ENCODE assay signal across 17 cellular contexts in genomic region chr13:99165753-99166587, GRCh38.
"Had no signal": no experiment of that assay in that cellular context is flagged by ENCODE, and none has a peak within 500 bp of the region (broad histone marks: within the 10 kb centered on the region; RNA-seq: fewer than 3 reads in every experiment).

No MANE protein-coding gene starts in this region.

- H3K36me3 Mint-ChIP-seq: activated naive CD4-positive, alpha-beta T cell treated with anti-CD3 and anti-CD28 coated beads, Interleukin-2, amount 10 ng/mL, durations not matched to agents 7 days and 5 days; naive B cell; WTC11 had no signal

- H3K4me3 Mint-ChIP-seq: activated naive CD4-positive, alpha-beta T cell treated with anti-CD3 and anti-CD28 coated beads, Interleukin-2, amount 10 ng/mL, durations not matched to agents 7 days and 5 days; endodermal cell; naive B cell; WTC11 had no signal

- H3K27ac Mint-ChIP-seq: activated naive CD4-positive, alpha-beta T cell treated with anti-CD3 and anti-CD28 coated beads, Interleukin-2, amount 10 ng/mL, durations not matched to agents 7 days and 5 days; endodermal cell; WTC11 had no signal

- DNase-seq: activated CD4-positive, alpha-beta T cell treated with anti-CD3 and anti-CD28 coated beads, Interleukin-2, amount 50 U/mL, for 4 hours; activated effector memory CD4-positive, alpha-beta T cell treated with anti-CD3 and anti-CD28 coated beads, Interleukin-2, amount 50 U/mL, for 16 hours; activated naive CD4-positive, alpha-beta T cell treated with anti-CD3 and anti-CD28 coated beads, Interleukin-2, amount 10 ng/mL, durations not matched to agents 7 days and 5 days; amygdala; cerebellar nuclear complex; endodermal cell; kidney; lower lobe of right lung; mesendoderm; naive B cell; nucleus accumbens; right lobe of liver; stimulated activated CD4-positive, alpha-beta T cell treated with anti-CD3 and anti-CD28 coated beads, Interleukin-1b, Interleukin-23, amount 100 ng/mL, for 48 hours; T-helper 9 cell; trophoblast cell had no signal

- H3K4me1 Mint-ChIP-seq: activated naive CD4-positive, alpha-beta T cell treated with anti-CD3 and anti-CD28 coated beads, Interleukin-2, amount 10 ng/mL, durations not matched to agents 7 days and 5 days; endodermal cell; WTC11 had no signal

- ATAC-seq: left lobe of liver, lower lobe of right lung, right lobe of liver, WTC11 had no signal
